19 cellular contexts compared by ENCODE assay signal in the genomic region with DNA sequence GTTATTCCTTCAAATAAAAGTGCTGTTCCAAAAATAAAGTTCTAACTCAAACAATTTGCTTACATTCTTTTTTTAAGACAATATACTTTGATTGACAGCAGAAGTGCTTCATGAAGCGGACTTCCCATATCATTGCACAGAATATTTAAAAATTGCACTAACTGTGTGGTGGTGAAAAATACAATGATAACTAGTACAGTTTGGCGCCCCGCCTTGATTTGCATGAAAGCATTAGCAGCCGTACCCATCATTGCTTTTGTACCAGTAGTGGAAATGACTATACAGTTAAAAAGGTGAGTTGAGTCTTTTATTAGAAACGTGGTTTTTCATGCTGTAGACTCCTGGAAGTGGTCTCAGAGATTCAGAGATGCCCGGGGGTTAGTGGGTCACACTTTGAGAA.
"Had no signal": no experiment of that assay in that cellular context is flagged by ENCODE, and none has a peak within 500 bp of the region (broad histone marks: within the 10 kb centered on the region; RNA-seq: fewer than 3 reads in every experiment).

No MANE protein-coding gene starts in this region.

- H3K4me1 ChIP-seq: esophagus muscularis mucosa, gastrocnemius medialis, pancreas had no signal

- H3K27ac ChIP-seq: epithelial cell of prostate, esophagus muscularis mucosa, gastrocnemius medialis, pancreas had no signal

- H3K27ac Mint-ChIP-seq: effector memory CD8-positive, alpha-beta T cell; natural killer cell; progenitor cell of endocrine pancreas had no signal

- FAIRE-seq: pancreas, urothelium cell line had no signal

- H3K36me3 ChIP-seq: esophagus muscularis mucosa, gastrocnemius medialis, pancreas had no signal

- DNase-seq: effector memory CD8-positive, alpha-beta T cell; gastrocnemius medialis; islet precursor cell; mucosa of descending colon; natural killer cell; nucleus accumbens; pancreas; right cardiac atrium; stimulated activated CD4-positive, alpha-beta T cell treated with anti-CD3 and anti-CD28 coated beads, Interleukin-15, amount 100 ng/mL, for 24 hours; stimulated activated CD4-positive, alpha-beta T cell treated with anti-CD3 and anti-CD28 coated beads, Interleukin-1b, Interleukin-23, amount 100 ng/mL, for 48 hours; stimulated activated CD4-positive, alpha-beta T cell treated with anti-CD3 and anti-CD28 coated beads, Interleukin-4, amount 100 ng/mL, for 24 hours; stimulated activated naive CD4-positive, alpha-beta T cell treated with Interleukin-2 at 50 U/mL for 16 hours; trophoblast cell had no signal

- H3K36me3 Mint-ChIP-seq: natural killer cell had no signal

- H3K9me3 Mint-ChIP-seq: effector memory CD8-positive, alpha-beta T cell; natural killer cell had no signal

- ATAC-seq: effector memory CD8-positive, alpha-beta T cell; gastrocnemius medialis; left lobe of liver; mucosa of descending colon; natural killer cell; pancreas; right cardiac atrium had no signal

- H3K27me3 ChIP-seq: esophagus muscularis mucosa, gastrocnemius medialis, pancreas had no signal

- H3K4me3 Mint-ChIP-seq: effector memory CD8-positive, alpha-beta T cell; natural killer cell; neural crest cell had no signal

- H3K4me1 Mint-ChIP-seq: natural killer cell, neural crest cell had no signal

- H3K4me3 ChIP-seq: esophagus muscularis mucosa, gastrocnemius medialis, mucosa of descending colon, pancreas had no signal

- H3K9me3 ChIP-seq: esophagus muscularis mucosa, gastrocnemius medialis, mucosa of descending colon, pancreas had no signal

- H3K27me3 Mint-ChIP-seq: progenitor cell of endocrine pancreas had no signal
